ENCODE assay signal across 14 cellular contexts in genomic region chr6:10248378-10248843, GRCh38.
A peak's percentile ranks its signal among the peaks of the same experiment; 100 is the strongest.
DNase-seq lines count a peak whose midpoint lies in the region; TF ChIP-seq lines count a peak whose summit lies in the region.
"Had no signal": no experiment of that assay in that cellular context is flagged by ENCODE, and none has a peak within 500 bp of the region (broad histone marks: within the 10 kb centered on the region; RNA-seq: fewer than 3 reads in every experiment).

No MANE protein-coding gene starts in this region.

- no peaks in the 10 kb centered on the region for H4K20me1 ChIP-seq in OCI-LY7 (ENCODE audit: insufficient read depth, low read length)

- H3K27ac ChIP-seq in HL-60 (replicated peaks) (no peak overlapping the region), OCI-LY7 (ENCODE audit: low read depth, low read length, poor library complexity, severe bottlenecking) (no peak overlapping the region)

- POLR2A ChIA-PET in OCI-LY7 (lab: Charles Lee) = no interaction called here

- CTCF ChIA-PET in OCI-LY7 (lab: Charles Lee; ENCODE audit: unreplicated experiment) = no interaction called here

- H3K9me3 ChIP-seq in OCI-LY7 (ENCODE audit: low read length) = no peaks in the 10 kb centered on the region

- no peak overlapping the region for H3K4me2 ChIP-seq in OCI-LY7 (ENCODE audit: low read length)

- H3K4me3 ChIP-seq in AG10803 (ENCODE audit: low read length) (no peak overlapping the region), HL-60 (replicated peaks; ENCODE audit: insufficient read depth, low read length) (no peak overlapping the region), OCI-LY7 (ENCODE audit: low read depth, low read length, poor library complexity, severe bottlenecking) (no peak overlapping the region)

- H3K36me3 ChIP-seq in OCI-LY7 (ENCODE audit: insufficient read depth, low read length) = no peaks in the 10 kb centered on the region

- intact Hi-C loops in OCI-LY7 (cut with micrococcal nuclease; ENCODE audit: unreplicated experiment) = no loop called here

- DNase-seq in AG10803 (ENCODE audit: low read depth) (peak; percentile 25), HL-60 (ENCODE audit: low read depth in 1 of 2, low spot score in 1 of 2) (peak; percentile 50 to 54), OCI-LY7 (ENCODE audit: low spot score) (no peak), dedifferentiated amniotic fluid mesenchymal stem cell (ENCODE audit: extremely low spot score) (peak; percentile 40), NCI-H748 treated with DMSO at 0.1 percent for 48 hours (lab: John Stamatoyannopoulos, UW) (no peak), NCI-H2227 (lab: John Stamatoyannopoulos, UW; ENCODE audit: unreplicated experiment) (no peak), NCI-H1436 treated with DMSO at 0.1 percent for 48 hours (lab: John Stamatoyannopoulos, UW) (no peak)
- DNase-seq in activated CD4-positive, CD25-positive, alpha-beta regulatory T cell treated with anti-CD3 and anti-CD28 coated beads, Interleukin-2, amount 50 U/mL, for 72 hours = no peak
- DNase-seq: activated CD4-positive, alpha-beta T cell treated with anti-CD3 and anti-CD28 coated beads for 48 hours; activated effector memory CD4-positive, alpha-beta T cell treated with anti-CD3 and anti-CD28 coated beads, Interleukin-2, amount 50 U/mL, for 16 hours; cerebellar nuclear complex; NCI-H1105; NCI-H69; SW 1271 had no signal

- no peak overlapping the region for H2AFZ ChIP-seq in OCI-LY7 (ENCODE audit: low read length)

- BruUV-seq in OCI-LY7 (replicated peaks; lab: Mats Ljungman, UMichigan) = no TSS peak

- no peaks in the 10 kb centered on the region for H3K4me1 ChIP-seq in OCI-LY7 (ENCODE audit: insufficient read depth, low read length, poor library complexity, severe bottlenecking)

- H3K79me2 ChIP-seq in OCI-LY7 (ENCODE audit: insufficient read depth, low read depth, low read length) = no peaks in the 10 kb centered on the region

- TF ChIP-seq CTCF in AG10803 (conservative IDR thresholded peaks at IDR 0.05; ENCODE audit: low read length) (no peak), HL-60 (IDR thresholded peaks at IDR 0.05; ENCODE audit: insufficient read depth, low read length) (no peak), OCI-LY7 (conservative IDR thresholded peaks at IDR 0.05; ENCODE audit: low read length) (peak; percentile 56)

- H3K27me3 ChIP-seq in HL-60 (ENCODE audit: insufficient read depth, poor library complexity, severe bottlenecking) = no peaks in the 10 kb centered on the region

- H3K9me2 ChIP-seq in OCI-LY7 (ENCODE audit: insufficient read depth, low read length) = no peaks in the 10 kb centered on the region

Comparison
In these comparisons a context has a peak if more than half of its experiments do, and no peak if none do; other contexts are left out.
1. DNase-seq: peak in AG10803 (single experiment), HL-60 (2 of 2) and dedifferentiated amniotic fluid mesenchymal stem cell (single experiment); none in OCI-LY7 (single experiment), activated CD4-positive, CD25-positive, alpha-beta regulatory T cell treated with anti-CD3 and anti-CD28 coated beads, Interleukin-2, amount 50 U/mL, for 72 hours (single experiment), NCI-H748 treated with DMSO at 0.1 percent for 48 hours (single experiment), NCI-H2227 (single experiment) and NCI-H1436 treated with DMSO at 0.1 percent for 48 hours (single experiment).